ENCODE assay signal across 8 cellular contexts in the genomic region with DNA sequence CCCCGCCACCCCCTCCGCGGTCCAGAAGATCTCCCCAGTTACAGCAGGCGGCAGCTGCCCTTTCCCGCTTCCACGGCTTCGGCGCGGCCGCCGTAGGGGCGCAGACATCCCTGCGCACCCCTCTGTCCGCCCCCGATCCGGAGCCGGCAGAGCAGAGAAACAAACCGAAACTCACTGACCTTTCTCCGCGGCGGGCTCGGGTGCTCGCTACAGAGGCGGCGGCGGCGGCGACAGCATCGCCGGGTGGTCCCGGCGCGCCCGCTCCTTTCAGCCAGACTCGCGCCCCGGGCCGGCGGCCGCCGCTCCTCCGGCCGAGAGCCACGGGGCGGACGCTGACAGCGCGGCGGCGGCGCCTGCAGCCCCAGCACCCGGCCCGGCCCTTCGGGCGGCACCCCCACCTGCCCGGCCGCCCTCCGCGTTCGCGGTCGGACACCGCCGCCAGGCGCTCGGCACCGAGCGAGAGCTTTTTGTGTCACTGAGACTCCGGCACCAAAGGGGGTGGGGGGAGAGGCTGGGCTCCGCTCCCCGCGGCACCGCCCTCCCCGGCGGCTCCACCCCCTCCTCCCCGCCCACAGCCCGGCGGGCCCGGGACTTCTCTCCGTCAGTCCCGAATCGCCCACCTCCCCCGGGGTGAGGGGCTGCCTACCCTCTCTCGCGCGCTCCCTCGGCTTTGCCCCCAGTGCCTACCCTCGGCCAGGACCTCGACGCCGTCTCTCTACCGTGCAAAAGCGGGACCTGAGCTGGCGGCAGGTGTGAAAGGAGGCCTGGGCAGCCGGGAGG.
A peak's percentile ranks its signal among the peaks of the same experiment; 100 is the strongest.
DNase-seq lines count a peak whose midpoint lies in the region; ATAC-seq and TF ChIP-seq lines count a peak whose summit lies in the region.

No MANE protein-coding gene starts in this region.

- peak overlapping the region; percentile 80 for H3K4me3 ChIP-seq in AG04449 (ENCODE audit: low read depth, low read length)
- peak overlapping the region; percentile 88 for H3K4me3 ChIP-seq in epithelial cell of esophagus (ENCODE audit: low read length)

- ATAC-seq in GM18867 (IDR thresholded peaks at IDR 0.05; ENCODE audit: unreplicated experiment) (peak; percentile 89), HG03103 (IDR thresholded peaks at IDR 0.05; ENCODE audit: low read depth, unreplicated experiment) (peak; percentile 78)

- TF ChIP-seq CTCF in AG04449 (IDR thresholded peaks at IDR 0.05; ENCODE audit: insufficient read depth, low read length, missing control alignments), result peak; percentile 38
- TF ChIP-seq CTCF in epithelial cell of esophagus (IDR thresholded peaks at IDR 0.05; ENCODE audit: insufficient read depth, low read depth, low read length, missing control alignments), result peak; percentile 23

- DNase-seq in AG04449 (ENCODE audit: low read depth, low spot score), result no peak
- peak; percentile 84 for DNase-seq in NCI-H510A (lab: John Stamatoyannopoulos, UW)
- peak; percentile 77 for DNase-seq in activated CD8-positive, alpha-beta memory T cell treated with anti-CD3 and anti-CD28 coated beads, Interleukin-2, amount 50 U/mL, for 48 hours
- DNase-seq in epithelial cell of esophagus (ENCODE audit: low read depth), result peak; percentile 83
- peak; percentile 32 for DNase-seq in middle frontal gyrus (ENCODE audit: extremely low spot score, low spot score)
- DNase-seq in stimulated activated CD8-positive, alpha-beta memory T cell treated with anti-CD3 and anti-CD28 coated beads, Interleukin-15, amount 100 ng/mL, for 4 hours (ENCODE audit: low read depth in 2 of 2), result peak; percentile 43 to 52

- CTCF ChIA-PET in AG04449 (lab: Yijun Ruan, JAX), result interaction anchor here (0.6 to 3.1 kb wide), 24 partner anchors 8 to 572 kb away, joined by 3 to 18 read pairs (median 4); no protein-coding TSS in a partner anchor

- POLR2A ChIA-PET in AG04449 (lab: Yijun Ruan, JAX), result interaction anchor here (0.8 kb wide), 1 partner anchor 55 kb away, joined by 3 read pairs; no protein-coding TSS in a partner anchor
